In the genomic region with DNA sequence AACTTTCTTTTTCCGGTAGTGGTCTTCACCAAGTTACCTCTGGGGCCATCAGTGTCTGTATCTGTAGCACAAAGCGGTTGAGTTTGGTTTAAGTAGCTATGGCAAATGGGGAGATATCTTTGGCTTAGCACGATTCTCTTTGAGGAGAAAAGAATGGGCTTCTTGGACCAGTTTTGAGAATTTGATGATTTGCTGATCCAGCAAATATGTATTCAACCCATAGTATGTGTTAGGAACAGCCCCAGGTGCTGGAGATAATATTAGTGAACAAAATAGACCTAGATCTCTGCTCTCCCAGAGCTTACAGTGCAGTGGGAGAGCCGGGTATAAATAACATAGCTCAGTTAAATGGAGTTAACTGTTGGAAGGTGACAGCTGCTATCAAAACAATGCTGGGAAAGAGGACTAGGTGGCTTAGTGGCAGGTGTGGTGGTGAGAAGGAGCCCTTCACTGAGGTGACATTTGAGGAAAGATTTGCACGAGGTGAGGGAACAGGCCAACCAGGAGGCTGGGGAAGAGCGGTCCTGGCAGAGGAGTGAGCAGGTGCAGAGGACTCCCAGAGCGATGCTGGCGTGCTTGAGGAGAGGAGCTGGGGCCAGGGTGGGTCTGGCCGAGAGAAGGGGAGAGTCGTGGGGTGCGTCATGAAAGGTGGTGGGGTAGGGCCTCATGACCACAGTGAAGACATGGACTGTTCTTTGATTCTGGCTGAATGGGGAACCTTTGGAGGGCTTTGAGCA, we compare ENCODE assay signal across 14 cellular contexts. TPM values are rescaled to one million over a fixed set of nuclear protein-coding genes. Genes with fewer than 3 reads are reported as not detected.
DNase-seq lines count a peak whose midpoint lies in the region; ATAC-seq and FAIRE-seq lines count a peak whose summit lies in the region.
"Had no signal": no experiment of that assay in that cellular context is flagged by ENCODE, and none has a peak within 500 bp of the region (broad histone marks: within the 10 kb centered on the region; RNA-seq: fewer than 3 reads in every experiment).

No MANE protein-coding gene starts in this region.

- peak overlapping the region; percentile 60 for H3K27ac Mint-ChIP-seq in activated naive CD8-positive, alpha-beta T cell treated with anti-CD3 and anti-CD28 coated beads, Interleukin-2, amount 50 U/mL, for 24 hours
- H3K27ac Mint-ChIP-seq in naive thymus-derived CD4-positive, alpha-beta T cell, result peak overlapping the region; percentile 40 to 85 (median 77)

- in situ Hi-C loops in HAP-1 (cut with MboI; ENCODE audit: low sequenced_read_pairs), result no loop called here

- H3K27me3 ChIP-seq in BLaER1 treated with 17β-estradiol and CSF1 and Interleukin-3, amounts not matched to agents 10 nM and 100 nM, result no peaks in the 10 kb centered on the region
- no peaks in the 10 kb centered on the region for H3K27me3 ChIP-seq in naive thymus-derived CD4-positive, alpha-beta T cell (ENCODE audit: control insufficient read depth in 2 of 2, insufficient read depth in 2 of 2, low read length in 2 of 2)
- no peaks in the 10 kb centered on the region for H3K27me3 ChIP-seq in HAP-1 (ENCODE audit: low read depth)
- H3K27me3 ChIP-seq: testis had no signal

- H3K9me3 Mint-ChIP-seq in activated naive CD8-positive, alpha-beta T cell treated with anti-CD3 and anti-CD28 coated beads, Interleukin-2, amount 50 U/mL, for 24 hours, result no peaks in the 10 kb centered on the region
- H3K9me3 Mint-ChIP-seq in naive thymus-derived CD4-positive, alpha-beta T cell, result peaks cover 0 to 2% (median 0%) of the 10 kb centered on the region in 11 donors

- no peaks in the 10 kb centered on the region for H3K9me3 ChIP-seq in BLaER1 treated with 17β-estradiol and CSF1 and Interleukin-3, amounts not matched to agents 10 nM and 100 nM (replicated peaks in 1 of 11)
- no peaks in the 10 kb centered on the region for H3K9me3 ChIP-seq in naive thymus-derived CD4-positive, alpha-beta T cell (ENCODE audit: control insufficient read depth in 2 of 3, low read length in 3 of 3)
- H3K9me3 ChIP-seq in HAP-1, result no peaks in the 10 kb centered on the region
- H3K9me3 ChIP-seq: testis had no signal

- CTCF ChIA-PET in naive thymus-derived CD4-positive, alpha-beta T cell (lab: Charles Lee), result interaction anchor here (0.7 to 1.1 kb wide), 2 partner anchors 10 to 35 kb away, joined by 3 to 4 read pairs; no protein-coding TSS in a partner anchor

- peak overlapping the region; percentile 50 to 91 (median 78) for H3K4me2 ChIP-seq in BLaER1 treated with 17β-estradiol and CSF1 and Interleukin-3, amounts not matched to agents 10 nM and 100 nM

- H3K4me3 ChIP-seq in BLaER1 treated with 17β-estradiol and CSF1 and Interleukin-3, amounts not matched to agents 10 nM and 100 nM, result no peak overlapping the region
- no peak overlapping the region for H3K4me3 ChIP-seq in naive thymus-derived CD4-positive, alpha-beta T cell (ENCODE audit: low read length)
- no peak overlapping the region for H3K4me3 ChIP-seq in HAP-1
- H3K4me3 ChIP-seq: testis had no signal

- H3K27me3 Mint-ChIP-seq in activated naive CD8-positive, alpha-beta T cell treated with anti-CD3 and anti-CD28 coated beads, Interleukin-2, amount 50 U/mL, for 24 hours, result no peaks in the 10 kb centered on the region
- no peaks in the 10 kb centered on the region for H3K27me3 Mint-ChIP-seq in naive thymus-derived CD4-positive, alpha-beta T cell

- H3K36me3 Mint-ChIP-seq in activated naive CD8-positive, alpha-beta T cell treated with anti-CD3 and anti-CD28 coated beads, Interleukin-2, amount 50 U/mL, for 24 hours (ENCODE audit: low read depth), result peaks cover 24% of the 10 kb centered on the region
- peaks cover 0 to 13% (median 11%) of the 10 kb centered on the region in 5 donors for H3K36me3 Mint-ChIP-seq in naive thymus-derived CD4-positive, alpha-beta T cell

- H3K9ac ChIP-seq in BLaER1 treated with 17β-estradiol and CSF1 and Interleukin-3, amounts not matched to agents 10 nM and 100 nM, result peak overlapping the region in 6 of 11 experiments; percentile 31 to 66 (median 51); a peak in 6 of 22 replicates

- H3K4me3 Mint-ChIP-seq in activated naive CD8-positive, alpha-beta T cell treated with anti-CD3 and anti-CD28 coated beads, Interleukin-2, amount 50 U/mL, for 24 hours, result no peak overlapping the region
- H3K4me3 Mint-ChIP-seq in naive thymus-derived CD4-positive, alpha-beta T cell, result peak overlapping the region in 3 of 10 donors; percentile 10 to 49 (median 20)

- peaks cover 70 to 84% (median 78%) of the 10 kb centered on the region in 10 experiments for H3K4me1 ChIP-seq in BLaER1 treated with 17β-estradiol and CSF1 and Interleukin-3, amounts not matched to agents 10 nM and 100 nM
- H3K4me1 ChIP-seq in naive thymus-derived CD4-positive, alpha-beta T cell (ENCODE audit: control insufficient read depth in 2 of 2, insufficient read depth in 2 of 2, low read length in 2 of 2), result peaks cover 29 to 30% of the 10 kb centered on the region in 2 donors
- no peaks in the 10 kb centered on the region for H3K4me1 ChIP-seq in HAP-1

- peak; percentile 62 for FAIRE-seq in GM18507 (lab: Jason Lieb, UNC)
- FAIRE-seq: colon had no signal

- POLR2A ChIA-PET in naive thymus-derived CD4-positive, alpha-beta T cell (lab: Charles Lee), result interaction anchor here (0.7 to 1.2 kb wide), 4 partner anchors 18 to 52 kb away, joined by 3 read pairs; no protein-coding TSS in a partner anchor

- no peak for ATAC-seq in activated naive CD8-positive, alpha-beta T cell treated with anti-CD3 and anti-CD28 coated beads, Interleukin-2, amount 50 U/mL, for 24 hours
- no peak for ATAC-seq in naive thymus-derived CD4-positive, alpha-beta T cell
- no peak for ATAC-seq in HG03280 (IDR thresholded peaks at IDR 0.05; ENCODE audit: unreplicated experiment)
- ATAC-seq: left colon had no signal

- H3K4me1 Mint-ChIP-seq in activated naive CD8-positive, alpha-beta T cell treated with anti-CD3 and anti-CD28 coated beads, Interleukin-2, amount 50 U/mL, for 24 hours, result peaks cover 74% of the 10 kb centered on the region
- H3K4me1 Mint-ChIP-seq in naive thymus-derived CD4-positive, alpha-beta T cell, result peaks cover 50 to 80% (median 68%) of the 10 kb centered on the region in 7 donors

- H3K36me3 ChIP-seq in BLaER1 treated with 17β-estradiol and CSF1 and Interleukin-3, amounts not matched to agents 10 nM and 100 nM, result peaks cover 0 to 15% (median 5%) of the 10 kb centered on the region in 11 experiments; a peak in 10 of 22 replicates
- H3K36me3 ChIP-seq in naive thymus-derived CD4-positive, alpha-beta T cell (ENCODE audit: control insufficient read depth in 2 of 3, insufficient read depth in 3 of 3, low read length in 3 of 3), result peaks cover 0 to 5% (median 0%) of the 10 kb centered on the region in 3 experiments
- H3K36me3 ChIP-seq in HAP-1 (replicated peaks), result peaks cover 7% of the 10 kb centered on the region; the same call in 1 of the 2 replicates

- peak overlapping the region in 8 of 11 experiments; percentile 31 to 71 (median 62); a peak in 11 of 22 replicates for H3K27ac ChIP-seq in BLaER1 treated with 17β-estradiol and CSF1 and Interleukin-3, amounts not matched to agents 10 nM and 100 nM
- no peak overlapping the region for H3K27ac ChIP-seq in naive thymus-derived CD4-positive, alpha-beta T cell (ENCODE audit: low read depth, low read length)
- H3K27ac ChIP-seq: testis had no signal

- DNase-seq in GM18507 (ENCODE audit: extremely low spot score, insufficient read length, low read depth) (no peak), NCI-H226 (no peak), HAP-1 (ENCODE audit: low spot score in 2 of 2) (no peak), cerebellar cortex (ENCODE audit: low spot score) (no peak)
- DNase-seq in activated naive CD8-positive, alpha-beta T cell treated with anti-CD3 and anti-CD28 coated beads, Interleukin-2, amount 50 U/mL, for 24 hours, result no peak
- DNase-seq in naive thymus-derived CD4-positive, alpha-beta T cell, result no peak
- DNase-seq: activated CD8-positive, alpha-beta memory T cell treated with anti-CD3 and anti-CD28 coated beads, Interleukin-2, amount 50 U/mL, for 4 hours; COR-L47; left colon; stimulated activated CD4-positive, alpha-beta T cell treated with anti-CD3 and anti-CD28 coated beads, Interleukin-4, amount 100 ng/mL, for 24 hours; testis had no signal

- peaks cover 20 to 90% (median 72%) of the 10 kb centered on the region in 11 experiments; a peak in 21 of 22 replicates for H4K20me1 ChIP-seq in BLaER1 treated with 17β-estradiol and CSF1 and Interleukin-3, amounts not matched to agents 10 nM and 100 nM

- intact Hi-C loops in naive thymus-derived CD4-positive, alpha-beta T cell (cut with micrococcal nuclease), result no loop called here

RNA-seq across cellular contexts. Expression of a gene that starts 5.0 kb away (rescaled TPM):
- total RNA-seq in naive thymus-derived CD4-positive, alpha-beta T cell, result 10 to 100 TPM; 37.5 to 50.1 (median 43.4) TPM
- 10 to 100 TPM; 18.6 to 25.3 TPM for polyA plus RNA-seq in naive thymus-derived CD4-positive, alpha-beta T cell

RNA-seq across cellular contexts. Expression of a gene that starts 29.4 kb away (rescaled TPM):
- total RNA-seq in naive thymus-derived CD4-positive, alpha-beta T cell, result 100 to 1,000 TPM in 2 of 5 experiments, 10 to 100 TPM in 3; 55.8 to 138 (median 72.4) TPM
- polyA plus RNA-seq in naive thymus-derived CD4-positive, alpha-beta T cell, result 10 to 100 TPM; 40.4 to 66.7 TPM
